25 cellular contexts compared by ENCODE assay signal in the genomic region with DNA sequence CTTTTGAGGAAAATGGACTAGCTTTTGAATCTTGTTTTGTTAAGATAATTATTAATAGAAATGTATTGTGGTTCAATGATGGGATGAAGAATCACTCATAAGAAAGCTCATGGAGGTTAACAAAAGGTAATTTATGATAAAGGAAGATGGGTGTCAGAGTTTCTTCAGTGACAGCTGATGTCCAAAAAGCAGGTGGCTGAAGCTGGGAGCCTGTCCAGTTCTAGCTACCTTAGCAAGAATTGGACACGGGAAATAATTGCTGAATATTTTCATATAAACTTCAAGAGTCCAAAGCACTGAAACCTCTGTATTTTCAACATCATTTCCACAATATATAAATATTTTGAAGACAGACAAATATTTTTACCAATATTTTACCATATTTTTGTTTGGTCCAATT.
"Had no signal": no experiment of that assay in that cellular context is flagged by ENCODE, and none has a peak within 500 bp of the region (broad histone marks: within the 10 kb centered on the region; RNA-seq: fewer than 3 reads in every experiment).

No MANE protein-coding gene starts in this region.

- H3K4me1 ChIP-seq: stomach, suprapubic skin, testis, thyroid gland, tibial nerve, upper lobe of left lung, upper lobe of right lung, uterus, vagina had no signal

- H3K27me3 ChIP-seq: stomach, suprapubic skin, testis, thyroid gland, tibial artery, tibial nerve, upper lobe of left lung, upper lobe of right lung, uterus, vagina had no signal

- H3K27ac ChIP-seq: stomach, suprapubic skin, testis, thoracic aorta, thyroid gland, tibial artery, tibial nerve, upper lobe of left lung, upper lobe of right lung, uterus, vagina had no signal

- H3K36me3 ChIP-seq: stomach, suprapubic skin, thoracic aorta, thyroid gland, tibial artery, tibial nerve, upper lobe of left lung, upper lobe of right lung, uterus, vagina had no signal

- H3K4me3 ChIP-seq: stomach, suprapubic skin, testis, thoracic aorta, thyroid gland, tibial artery, tibial nerve, upper lobe of left lung, upper lobe of right lung, uterus, vagina had no signal

- ATAC-seq: stimulated activated effector memory CD8-positive, alpha-beta T cell treated with anti-CD3 and anti-CD28 coated beads, Interleukin-12 subunit alpha, Interleukin-12 subunit beta, amount 100 ng/mL, for 72 hours; stimulated activated memory B cell treated with anti-CD40 and anti-IgM and Interleukin-4, amounts not matched to agents 10 μg/mL and 1 μg/mL and 100 μg/mL, for 72 hours; stimulated activated naive B cell treated with anti-CD40 and anti-IgM and Interleukin-4, amounts not matched to agents 10 μg/mL and 1 μg/mL and 100 μg/mL, for 72 hours; stimulated activated naive CD8-positive, alpha-beta T cell treated with anti-CD3 and anti-CD28 coated beads, Interleukin-15, amount 100 ng/mL, for 72 hours; stimulated activated naive CD8-positive, alpha-beta T cell treated with anti-CD3 and anti-CD28 coated beads, Interleukin-15, Interleukin-2, amounts not matched to agents 100 U/mL and 50 U/mL, for 24 hours; upper lobe of right lung had no signal

- DNase-seq: stimulated activated CD4-positive, alpha-beta T cell treated with anti-CD3 and anti-CD28 coated beads, Interleukin-2, amount 100 ng/mL, for 48 hours; stimulated activated CD4-positive, alpha-beta T cell treated with anti-CD3 and anti-CD28 coated beads, Interleukin-4, amount 100 ng/mL, for 1 hour; stimulated activated CD4-positive, alpha-beta T cell treated with anti-CD3 and anti-CD28 coated beads, Interleukin-4, amount 100 ng/mL, for 24 hours; stimulated activated CD4-positive, alpha-beta T cell treated with anti-CD3 and anti-CD28 coated beads, Interleukin-4, amount 100 ng/mL, for 4 hours; stimulated activated CD8-positive, alpha-beta memory T cell treated with anti-CD3 and anti-CD28 coated beads, Interleukin-4, amount 100 ng/mL, for 48 hours; stimulated activated naive B cell treated with anti-CD40 and anti-IgM and Interleukin-4, amounts not matched to agents 10 μg/mL and 1 μg/mL and 100 μg/mL, for 72 hours; stimulated activated naive CD4-positive, alpha-beta T cell; stimulated activated naive CD4-positive, alpha-beta T cell treated with Interleukin-2 at 50 U/mL for 16 hours; stimulated activated naive CD8-positive, alpha-beta T cell treated with anti-CD3 and anti-CD28 coated beads, Interleukin-15, amount 100 ng/mL, for 72 hours; stimulated activated naive CD8-positive, alpha-beta T cell treated with anti-CD3 and anti-CD28 coated beads, Interleukin-15, Interleukin-2, amounts not matched to agents 100 U/mL and 50 U/mL, for 24 hours; stomach; substantia nigra; testis; thyroid gland; tibial artery; trophoblast cell; upper lobe of left lung; upper lobe of right lung; uterus had no signal

- H3K9me3 ChIP-seq: suprapubic skin, testis, thoracic aorta, thyroid gland, tibial artery, tibial nerve, upper lobe of left lung, upper lobe of right lung, uterus, vagina had no signal
